Comparison of ENCODE assay signal across 1 cellular context in genomic region chr10:7383442-7383841, GRCh38.
TF ChIP-seq lines count a peak whose summit lies in the region.

No MANE protein-coding gene starts in this region.

TF ChIP-seq in HepG2, 621 proteins besides CTCF, POLR2A, EP300 and RAD21:
- TF ChIP-seq ATF5 (CRISPR knock-in tag; IDR thresholded peaks at IDR 0.05; ENCODE audit: low read depth) (no peak), ZC3H4 (CRISPR knock-in tag; IDR thresholded peaks at IDR 0.05; ENCODE audit: borderline replicate concordance) (no peak), PBX3 (CRISPR knock-in tag; IDR thresholded peaks at IDR 0.05; ENCODE audit: borderline replicate concordance) (no peak), KDM5A (IDR thresholded peaks at IDR 0.05; ENCODE audit: borderline replicate concordance, low read length) (no peak), ELF1 (CRISPR knock-in tag; IDR thresholded peaks at IDR 0.05) (no peak), ZNF468 (CRISPR knock-in tag; IDR thresholded peaks at IDR 0.05) (no peak), NONO (IDR thresholded peaks at IDR 0.05) (no peak), NONO (CRISPR knock-in tag; conservative IDR thresholded peaks at IDR 0.05) (no peak), CENPT (CRISPR knock-in tag; IDR thresholded peaks at IDR 0.05; ENCODE audit: low read depth) (no peak), ISL2 (CRISPR knock-in tag; IDR thresholded peaks at IDR 0.05) (no peak), TCF7 (IDR thresholded peaks at IDR 0.05; ENCODE audit: low read depth) (no peak), DMAP1 (CRISPR knock-in tag; IDR thresholded peaks at IDR 0.05) (no peak), ZNF629 (CRISPR knock-in tag; conservative IDR thresholded peaks at IDR 0.05) (no peak)
TF ChIP-seq in HepG2: peak in this region for 0.
